8 cellular contexts compared by ENCODE assay signal in genomic region chr17:28643979-28644781, GRCh38. TPM values are rescaled to one million over a fixed set of nuclear protein-coding genes. Genes with fewer than 3 reads are reported as not detected.
DNase-seq lines count a peak whose midpoint lies in the region; ATAC-seq and TF ChIP-seq lines count a peak whose summit lies in the region.

No MANE protein-coding gene starts in this region.

- peak overlapping the region; percentile 89 for H3K9ac ChIP-seq in mesenchymal stem cell (ENCODE audit: low read length)

- H3K4ac ChIP-seq in mesenchymal stem cell (ENCODE audit: low read depth in 1 of 2, low read length in 2 of 2): peak overlapping the region in 1 of 2 experiments; percentile 75

- no peak overlapping the region for H4K91ac ChIP-seq in mesenchymal stem cell (ENCODE audit: low read length)

- no peak overlapping the region for H2BK12ac ChIP-seq in mesenchymal stem cell (ENCODE audit: low read length in 2 of 2)

- H3K9me3 Mint-ChIP-seq in endothelial cell (ENCODE audit: unreplicated experiment): no peaks in the 10 kb centered on the region

- peak overlapping the region; percentile 98 for H3K4me3 Mint-ChIP-seq in endothelial cell (ENCODE audit: unreplicated experiment)

- H3K4me3 ChIP-seq in WI38 (ENCODE audit: low read depth, low read length) (peak overlapping the region; percentile 92), mesenchymal stem cell (ENCODE audit: insufficient read depth in 1 of 2, low read depth in 1 of 2, low read length in 2 of 2) (peak overlapping the region; percentile 85 to 98), thymus (ENCODE audit: low read length) (peak overlapping the region; percentile 98)

- H3K9me3 ChIP-seq in mesenchymal stem cell (ENCODE audit: control insufficient read depth, low read length): no peaks in the 10 kb centered on the region
- no peaks in the 10 kb centered on the region for H3K9me3 ChIP-seq in thymus (ENCODE audit: control insufficient read depth)

- H4K8ac ChIP-seq in mesenchymal stem cell (ENCODE audit: low read length): peak overlapping the region; percentile 21

- peaks cover 45% of the 10 kb centered on the region for H3K36me3 Mint-ChIP-seq in endothelial cell (ENCODE audit: low read depth, unreplicated experiment)

- H3K23ac ChIP-seq in mesenchymal stem cell (ENCODE audit: low read length in 2 of 2): no peak overlapping the region

- peak overlapping the region; percentile 100 for H3K4me2 ChIP-seq in mesenchymal stem cell (ENCODE audit: low read length, poor library complexity, severe bottlenecking)

- peaks cover 8% of the 10 kb centered on the region for H3K27me3 Mint-ChIP-seq in endothelial cell (ENCODE audit: unreplicated experiment)

- no peaks in the 10 kb centered on the region for H3K27me3 ChIP-seq in mesenchymal stem cell (ENCODE audit: control insufficient read depth in 1 of 2, insufficient read depth in 1 of 2, low read length in 2 of 2)
- H3K27me3 ChIP-seq in thymus (ENCODE audit: control insufficient read depth, insufficient read depth): no peaks in the 10 kb centered on the region

- H2AK5ac ChIP-seq in mesenchymal stem cell (ENCODE audit: low read length, severe bottlenecking): no peak overlapping the region

- peak; percentile 17 for DNase-seq in DMS53 treated with DMSO at 0.1 percent for 48 hours (lab: John Stamatoyannopoulos, UW; ENCODE audit: unreplicated experiment)
- peak; percentile 16 for DNase-seq in NCI-H1436 (lab: John Stamatoyannopoulos, UW)
- peak; percentile 41 for DNase-seq in endothelial cell (ENCODE audit: low spot score)
- peak; percentile 77 for DNase-seq in mesenchymal stem cell
- DNase-seq in T1000 (lab: John Stamatoyannopoulos, UW): no peak

- 3% methylated on average over 16 of the region's 18 CpGs for WGBS in mesenchymal stem cell
- WGBS in thymus: 1% methylated on average over 18 of the region's 18 CpGs

- peak overlapping the region; percentile 8 for H2AFZ ChIP-seq in mesenchymal stem cell (ENCODE audit: low read depth, low read length)

- ATAC-seq in GM21515 (IDR thresholded peaks at IDR 0.05; ENCODE audit: unreplicated experiment): peak; percentile 2

- peak; percentile 49 for TF ChIP-seq CTCF in WI38 (IDR thresholded peaks at IDR 0.05; ENCODE audit: low read depth, low read length)
- peak; percentile 71 for TF ChIP-seq CTCF in endothelial cell (IDR thresholded peaks at IDR 0.05; ENCODE audit: unreplicated experiment)

- no peak overlapping the region for H2BK5ac ChIP-seq in mesenchymal stem cell (ENCODE audit: low read depth, low read length, poor library complexity, severe bottlenecking)

- H3K27ac ChIP-seq in mesenchymal stem cell (ENCODE audit: low read length, poor library complexity, severe bottlenecking) (no peak overlapping the region), thymus (ENCODE audit: low read depth) (peak overlapping the region; percentile 92)

- H3K4me1 ChIP-seq in mesenchymal stem cell (ENCODE audit: control insufficient read depth, insufficient read depth, low read depth, low read length) (peaks cover 4% of the 10 kb centered on the region), thymus (ENCODE audit: control insufficient read depth, insufficient read depth, low read length) (peaks cover 13% of the 10 kb centered on the region)

- H2BK15ac ChIP-seq in mesenchymal stem cell (ENCODE audit: low read depth, poor library complexity, severe bottlenecking): no peak overlapping the region

- peaks cover 31% of the 10 kb centered on the region for H3K4me1 Mint-ChIP-seq in endothelial cell (ENCODE audit: unreplicated experiment)

- peak overlapping the region; percentile 94 for H3K27ac Mint-ChIP-seq in endothelial cell (ENCODE audit: unreplicated experiment)

- H3K18ac ChIP-seq in mesenchymal stem cell (ENCODE audit: low read depth in 1 of 2, low read length in 2 of 2): peak overlapping the region; percentile 41 to 85

- no peak overlapping the region for H2BK120ac ChIP-seq in mesenchymal stem cell (ENCODE audit: low read depth, low read length)

- peaks cover 36 to 55% of the 10 kb centered on the region in 2 experiments for H3K36me3 ChIP-seq in mesenchymal stem cell (ENCODE audit: control insufficient read depth in 1 of 2, insufficient read depth in 2 of 2, low read depth in 1 of 2, low read length in 2 of 2)
- H3K36me3 ChIP-seq in thymus (ENCODE audit: control insufficient read depth, insufficient read depth): peaks cover 41% of the 10 kb centered on the region

- H3K79me1 ChIP-seq in mesenchymal stem cell (replicated peaks; ENCODE audit: low read length, poor library complexity, severe bottlenecking): peaks cover 42% of the 10 kb centered on the region

- no peak overlapping the region for H3K14ac ChIP-seq in mesenchymal stem cell (ENCODE audit: low read length in 2 of 2)

RNA-seq across cellular contexts. Expression of gene BLTP2, which starts 0.8 kb away (rescaled TPM):
- 203 TPM for total RNA-seq in endothelial cell (ENCODE audit: unreplicated experiment)
- 54.8 TPM for polyA plus RNA-seq in mesenchymal stem cell (2013, experiment 1 of 2)
- 57.3 TPM for polyA plus RNA-seq in mesenchymal stem cell (2013, experiment 2 of 2)
- 18.6 TPM for polyA plus RNA-seq in thymus

RNA-seq across cellular contexts. Expression of gene SDF2, which starts 17.5 kb away (rescaled TPM):
- 52.8 TPM for total RNA-seq in endothelial cell (ENCODE audit: unreplicated experiment)
- polyA plus RNA-seq in mesenchymal stem cell (2013, experiment 1 of 2): 91.1 TPM
- 93.4 TPM for polyA plus RNA-seq in mesenchymal stem cell (2013, experiment 2 of 2)
- 40.8 TPM for polyA plus RNA-seq in thymus

RNA-seq across cellular contexts. Expression of gene SUPT6H, which starts 17.8 kb away (rescaled TPM):
- 87.4 TPM for total RNA-seq in endothelial cell (ENCODE audit: unreplicated experiment)
- 42.0 TPM for polyA plus RNA-seq in mesenchymal stem cell (2013, experiment 1 of 2)
- polyA plus RNA-seq in mesenchymal stem cell (2013, experiment 2 of 2): 37.7 TPM
- polyA plus RNA-seq in thymus: 27.0 TPM

RNA-seq across cellular contexts. Expression of gene RSKR, which starts 30.2 kb away (rescaled TPM):
- 25.1 TPM for total RNA-seq in endothelial cell (ENCODE audit: unreplicated experiment)
- 1.7 TPM for polyA plus RNA-seq in mesenchymal stem cell (2013, experiment 1 of 2)
- 1.8 TPM for polyA plus RNA-seq in mesenchymal stem cell (2013, experiment 2 of 2)
- 6.4 TPM for polyA plus RNA-seq in thymus

RNA-seq across cellular contexts. Expression of gene SPAG5, which starts 45.4 kb away (rescaled TPM):
- 28.5 TPM for total RNA-seq in endothelial cell (ENCODE audit: unreplicated experiment)
- polyA plus RNA-seq in mesenchymal stem cell (2013, experiment 1 of 2): 6.1 TPM
- 6.1 TPM for polyA plus RNA-seq in mesenchymal stem cell (2013, experiment 2 of 2)
- polyA plus RNA-seq in thymus: 19.4 TPM
